Comparison of ENCODE assay signal across 23 cellular contexts in the genomic region with DNA sequence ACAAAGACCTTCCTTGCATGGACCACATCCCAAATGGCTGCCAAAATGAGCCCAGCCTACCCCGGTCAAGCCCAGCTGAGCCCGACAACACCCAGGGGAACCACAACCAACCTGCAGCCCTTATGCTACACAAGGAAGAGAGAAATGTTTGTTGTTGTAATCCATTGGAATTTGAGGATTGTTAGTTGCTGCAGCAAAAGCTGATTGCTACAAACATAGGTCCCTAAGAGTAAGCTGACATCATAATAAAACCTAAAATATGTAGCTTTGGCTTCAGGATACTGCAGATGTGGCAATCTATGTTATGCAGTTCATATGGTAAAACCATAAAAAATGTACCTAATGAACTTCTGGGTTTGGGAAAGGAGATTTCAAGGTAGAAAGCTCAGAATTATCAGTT.
"Had no signal": no experiment of that assay in that cellular context is flagged by ENCODE, and none has a peak within 500 bp of the region (broad histone marks: within the 10 kb centered on the region; RNA-seq: fewer than 3 reads in every experiment).

No MANE protein-coding gene starts in this region.

- H3K4me3 ChIP-seq: adrenal gland, breast epithelium, smooth muscle cell, stomach, suprapubic skin, transverse colon, uterus had no signal

- H3K27me3 ChIP-seq: breast epithelium, foreskin keratinocyte, stomach, suprapubic skin, transverse colon, uterus had no signal

- ATAC-seq: activated naive CD4-positive, alpha-beta T cell treated with anti-CD3 and anti-CD28 coated beads, Interleukin-2, amount 50 U/mL, for 72 hours; activated T-helper 17 cell treated with anti-CD3 and anti-CD28 coated beads, Interleukin-2, amount 50 U/mL, for 72 hours; foreskin keratinocyte; left ventricle myocardium superior; natural killer cell; sciatic nerve; stimulated activated memory B cell treated with anti-CD40 and anti-IgM and Interleukin-4, amounts not matched to agents 10 μg/mL and 1 μg/mL and 100 μg/mL, for 72 hours had no signal

- H3K36me3 Mint-ChIP-seq: activated naive CD4-positive, alpha-beta T cell treated with anti-CD3 and anti-CD28 coated beads, Interleukin-2, amount 50 U/mL, for 72 hours; stimulated activated memory B cell treated with anti-CD40 and anti-IgM and Interleukin-4, amounts not matched to agents 10 μg/mL and 1 μg/mL and 100 μg/mL, for 72 hours had no signal

- H3K4me1 Mint-ChIP-seq: activated T-helper 17 cell treated with anti-CD3 and anti-CD28 coated beads, Interleukin-2, amount 50 U/mL, for 72 hours; natural killer cell; stimulated activated memory B cell treated with anti-CD40 and anti-IgM and Interleukin-4, amounts not matched to agents 10 μg/mL and 1 μg/mL and 100 μg/mL, for 72 hours had no signal

- H3K27me3 Mint-ChIP-seq: stimulated activated memory B cell treated with anti-CD40 and anti-IgM and Interleukin-4, amounts not matched to agents 10 μg/mL and 1 μg/mL and 100 μg/mL, for 72 hours had no signal

- H3K9me3 ChIP-seq: uterus had no signal

- H3K9me3 Mint-ChIP-seq: activated T-helper 17 cell treated with anti-CD3 and anti-CD28 coated beads, Interleukin-2, amount 50 U/mL, for 72 hours; natural killer cell; stimulated activated memory B cell treated with anti-CD40 and anti-IgM and Interleukin-4, amounts not matched to agents 10 μg/mL and 1 μg/mL and 100 μg/mL, for 72 hours had no signal

- H3K4me1 ChIP-seq: adrenal gland, breast epithelium, foreskin keratinocyte, stomach, suprapubic skin, transverse colon, uterus had no signal

- H3K27ac ChIP-seq: adrenal gland, breast epithelium, foreskin keratinocyte, stomach, suprapubic skin, transverse colon, uterus had no signal

- H3K4me3 Mint-ChIP-seq: activated T-cell treated with anti-CD3 and anti-CD28 coated beads, Interleukin-2, amount 50 U/mL, for 24 hours; activated T-helper 17 cell treated with anti-CD3 and anti-CD28 coated beads, Interleukin-2, amount 50 U/mL, for 72 hours; natural killer cell; stimulated activated memory B cell treated with anti-CD40 and anti-IgM and Interleukin-4, amounts not matched to agents 10 μg/mL and 1 μg/mL and 100 μg/mL, for 72 hours had no signal

- DNase-seq: activated CD4-positive, alpha-beta T cell treated with anti-CD3 and anti-CD28 coated beads for 1 hour; activated CD8-positive, alpha-beta memory T cell treated with anti-CD3 and anti-CD28 coated beads, Interleukin-2, amount 50 U/mL, for 4 hours; activated T-cell treated with anti-CD3 and anti-CD28 coated beads, Interleukin-2, amount 50 U/mL, for 24 hours; adrenal gland; cortex of kidney; erythroblast; foreskin keratinocyte; left ventricle myocardium superior; mammary epithelial cell; midbrain; natural killer cell; stimulated activated CD4-positive, alpha-beta T cell treated with anti-CD3 and anti-CD28 coated beads, Interleukin-15, amount 100 ng/mL, for 24 hours; stomach; T-helper 1 cell; transverse colon; uterus had no signal

- H3K27ac Mint-ChIP-seq: activated naive CD4-positive, alpha-beta T cell treated with anti-CD3 and anti-CD28 coated beads, Interleukin-2, amount 50 U/mL, for 72 hours; activated T-cell treated with anti-CD3 and anti-CD28 coated beads, Interleukin-2, amount 50 U/mL, for 24 hours; activated T-helper 17 cell treated with anti-CD3 and anti-CD28 coated beads, Interleukin-2, amount 50 U/mL, for 72 hours; natural killer cell; stimulated activated memory B cell treated with anti-CD40 and anti-IgM and Interleukin-4, amounts not matched to agents 10 μg/mL and 1 μg/mL and 100 μg/mL, for 72 hours had no signal

- H3K36me3 ChIP-seq: adrenal gland, breast epithelium, stomach, suprapubic skin, transverse colon, uterus had no signal

- H3K4me2 ChIP-seq: smooth muscle cell had no signal
